In the genomic region with DNA sequence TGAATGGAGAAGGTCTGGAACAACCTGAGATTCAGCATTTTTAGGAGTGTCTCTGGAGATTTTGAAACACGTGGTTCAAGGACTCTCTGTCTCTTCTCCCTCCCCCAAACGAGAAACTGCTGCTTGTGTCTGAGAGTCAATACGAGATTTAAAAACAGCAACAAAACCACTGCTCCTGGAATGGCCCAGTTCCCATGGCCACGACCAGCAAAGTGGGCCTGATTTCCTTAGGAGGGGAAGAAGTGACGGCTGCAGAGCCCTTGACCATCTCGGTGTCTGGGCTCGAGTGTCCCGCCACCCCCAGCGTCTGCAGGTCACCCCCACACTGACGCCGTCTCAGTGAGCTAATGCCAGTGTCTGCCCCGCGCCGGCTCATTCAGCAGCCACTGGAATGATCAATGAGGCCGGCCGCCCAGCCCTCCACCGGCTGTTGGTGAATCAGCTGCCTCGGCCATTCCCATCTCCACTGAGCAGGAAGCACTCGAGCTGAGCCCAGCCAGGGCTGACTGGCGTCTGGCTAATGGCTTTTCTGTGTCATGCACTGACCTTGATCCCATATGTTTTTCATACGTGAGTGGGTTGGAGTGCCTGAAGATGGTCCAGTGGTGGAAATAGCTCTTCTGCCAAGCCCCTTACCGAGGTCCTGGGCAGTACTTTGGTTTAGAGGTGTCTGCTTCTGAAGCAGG, we compare ENCODE assay signal across 1 cellular context.
TF ChIP-seq lines count a peak whose summit lies in the region.

No MANE protein-coding gene starts in this region.

TF ChIP-seq in GM23338, 12 proteins besides CTCF, POLR2A, EP300 and RAD21 (continued from another document):
- TF ChIP-seq, protein P1, sequence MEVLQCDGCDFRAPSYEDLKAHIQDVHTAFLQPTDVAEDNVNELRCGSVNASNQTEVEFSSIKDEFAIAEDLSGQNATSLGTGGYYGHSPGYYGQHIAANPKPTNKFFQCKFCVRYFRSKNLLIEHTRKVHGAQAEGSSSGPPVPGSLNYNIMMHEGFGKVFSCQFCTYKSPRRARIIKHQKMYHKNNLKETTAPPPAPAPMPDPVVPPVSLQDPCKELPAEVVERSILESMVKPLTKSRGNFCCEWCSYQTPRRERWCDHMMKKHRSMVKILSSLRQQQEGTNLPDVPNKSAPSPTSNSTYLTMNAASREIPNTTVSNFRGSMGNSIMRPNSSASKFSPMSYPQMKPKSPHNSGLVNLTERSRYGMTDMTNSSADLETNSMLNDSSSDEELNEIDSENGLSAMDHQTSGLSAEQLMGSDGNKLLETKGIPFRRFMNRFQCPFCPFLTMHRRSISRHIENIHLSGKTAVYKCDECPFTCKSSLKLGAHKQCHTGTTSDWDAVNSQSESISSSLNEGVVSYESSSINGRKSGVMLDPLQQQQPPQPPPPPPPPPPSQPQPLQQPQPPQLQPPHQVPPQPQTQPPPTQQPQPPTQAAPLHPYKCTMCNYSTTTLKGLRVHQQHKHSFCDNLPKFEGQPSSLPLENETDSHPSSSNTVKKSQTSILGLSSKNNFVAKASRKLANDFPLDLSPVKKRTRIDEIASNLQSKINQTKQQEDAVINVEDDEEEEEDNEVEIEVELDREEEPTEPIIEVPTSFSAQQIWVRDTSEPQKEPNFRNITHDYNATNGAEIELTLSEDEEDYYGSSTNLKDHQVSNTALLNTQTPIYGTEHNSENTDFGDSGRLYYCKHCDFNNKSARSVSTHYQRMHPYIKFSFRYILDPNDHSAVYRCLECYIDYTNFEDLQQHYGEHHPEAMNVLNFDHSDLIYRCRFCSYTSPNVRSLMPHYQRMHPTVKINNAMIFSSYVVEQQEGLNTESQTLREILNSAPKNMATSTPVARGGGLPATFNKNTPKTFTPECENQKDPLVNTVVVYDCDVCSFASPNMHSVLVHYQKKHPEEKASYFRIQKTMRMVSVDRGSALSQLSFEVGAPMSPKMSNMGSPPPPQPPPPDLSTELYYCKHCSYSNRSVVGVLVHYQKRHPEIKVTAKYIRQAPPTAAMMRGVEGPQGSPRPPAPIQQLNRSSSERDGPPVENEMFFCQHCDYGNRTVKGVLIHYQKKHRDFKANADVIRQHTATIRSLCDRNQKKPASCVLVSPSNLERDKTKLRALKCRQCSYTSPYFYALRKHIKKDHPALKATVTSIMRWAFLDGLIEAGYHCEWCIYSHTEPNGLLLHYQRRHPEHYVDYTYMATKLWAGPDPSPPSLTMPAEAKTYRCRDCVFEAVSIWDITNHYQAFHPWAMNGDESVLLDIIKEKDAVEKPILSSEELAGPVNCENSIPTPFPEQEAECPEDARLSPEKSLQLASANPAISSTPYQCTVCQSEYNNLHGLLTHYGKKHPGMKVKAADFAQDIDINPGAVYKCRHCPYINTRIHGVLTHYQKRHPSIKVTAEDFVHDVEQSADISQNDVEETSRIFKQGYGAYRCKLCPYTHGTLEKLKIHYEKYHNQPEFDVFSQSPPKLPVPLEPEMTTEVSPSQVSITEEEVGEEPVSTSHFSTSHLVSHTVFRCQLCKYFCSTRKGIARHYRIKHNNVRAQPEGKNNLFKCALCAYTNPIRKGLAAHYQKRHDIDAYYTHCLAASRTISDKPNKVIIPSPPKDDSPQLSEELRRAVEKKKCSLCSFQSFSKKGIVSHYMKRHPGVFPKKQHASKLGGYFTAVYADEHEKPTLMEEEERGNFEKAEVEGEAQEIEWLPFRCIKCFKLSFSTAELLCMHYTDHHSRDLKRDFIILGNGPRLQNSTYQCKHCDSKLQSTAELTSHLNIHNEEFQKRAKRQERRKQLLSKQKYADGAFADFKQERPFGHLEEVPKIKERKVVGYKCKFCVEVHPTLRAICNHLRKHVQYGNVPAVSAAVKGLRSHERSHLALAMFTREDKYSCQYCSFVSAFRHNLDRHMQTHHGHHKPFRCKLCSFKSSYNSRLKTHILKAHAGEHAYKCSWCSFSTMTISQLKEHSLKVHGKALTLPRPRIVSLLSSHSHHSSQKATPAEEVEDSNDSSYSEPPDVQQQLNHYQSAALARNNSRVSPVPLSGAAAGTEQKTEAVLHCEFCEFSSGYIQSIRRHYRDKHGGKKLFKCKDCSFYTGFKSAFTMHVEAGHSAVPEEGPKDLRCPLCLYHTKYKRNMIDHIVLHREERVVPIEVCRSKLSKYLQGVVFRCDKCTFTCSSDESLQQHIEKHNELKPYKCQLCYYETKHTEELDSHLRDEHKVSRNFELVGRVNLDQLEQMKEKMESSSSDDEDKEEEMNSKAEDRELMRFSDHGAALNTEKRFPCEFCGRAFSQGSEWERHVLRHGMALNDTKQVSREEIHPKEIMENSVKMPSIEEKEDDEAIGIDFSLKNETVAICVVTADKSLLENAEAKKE (CRISPR knock-in tag; IDR thresholded peaks at IDR 0.05), result no peak
- TF ChIP-seq NANOG (IDR thresholded peaks at IDR 0.05; ENCODE audit: borderline replicate concordance) (no peak), ZNF114 (CRISPR knock-in tag; IDR thresholded peaks at IDR 0.05) (no peak), CREB1 (CRISPR knock-in tag; IDR thresholded peaks at IDR 0.05; ENCODE audit: low read depth) (no peak)
- TF ChIP-seq, protein P2, sequence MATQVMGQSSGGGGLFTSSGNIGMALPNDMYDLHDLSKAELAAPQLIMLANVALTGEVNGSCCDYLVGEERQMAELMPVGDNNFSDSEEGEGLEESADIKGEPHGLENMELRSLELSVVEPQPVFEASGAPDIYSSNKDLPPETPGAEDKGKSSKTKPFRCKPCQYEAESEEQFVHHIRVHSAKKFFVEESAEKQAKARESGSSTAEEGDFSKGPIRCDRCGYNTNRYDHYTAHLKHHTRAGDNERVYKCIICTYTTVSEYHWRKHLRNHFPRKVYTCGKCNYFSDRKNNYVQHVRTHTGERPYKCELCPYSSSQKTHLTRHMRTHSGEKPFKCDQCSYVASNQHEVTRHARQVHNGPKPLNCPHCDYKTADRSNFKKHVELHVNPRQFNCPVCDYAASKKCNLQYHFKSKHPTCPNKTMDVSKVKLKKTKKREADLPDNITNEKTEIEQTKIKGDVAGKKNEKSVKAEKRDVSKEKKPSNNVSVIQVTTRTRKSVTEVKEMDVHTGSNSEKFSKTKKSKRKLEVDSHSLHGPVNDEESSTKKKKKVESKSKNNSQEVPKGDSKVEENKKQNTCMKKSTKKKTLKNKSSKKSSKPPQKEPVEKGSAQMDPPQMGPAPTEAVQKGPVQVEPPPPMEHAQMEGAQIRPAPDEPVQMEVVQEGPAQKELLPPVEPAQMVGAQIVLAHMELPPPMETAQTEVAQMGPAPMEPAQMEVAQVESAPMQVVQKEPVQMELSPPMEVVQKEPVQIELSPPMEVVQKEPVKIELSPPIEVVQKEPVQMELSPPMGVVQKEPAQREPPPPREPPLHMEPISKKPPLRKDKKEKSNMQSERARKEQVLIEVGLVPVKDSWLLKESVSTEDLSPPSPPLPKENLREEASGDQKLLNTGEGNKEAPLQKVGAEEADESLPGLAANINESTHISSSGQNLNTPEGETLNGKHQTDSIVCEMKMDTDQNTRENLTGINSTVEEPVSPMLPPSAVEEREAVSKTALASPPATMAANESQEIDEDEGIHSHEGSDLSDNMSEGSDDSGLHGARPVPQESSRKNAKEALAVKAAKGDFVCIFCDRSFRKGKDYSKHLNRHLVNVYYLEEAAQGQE (IDR thresholded peaks at IDR 0.05; ENCODE audit: unreplicated experiment), result no peak
